Comparison of ENCODE assay signal across 1 cellular context in the genomic region with DNA sequence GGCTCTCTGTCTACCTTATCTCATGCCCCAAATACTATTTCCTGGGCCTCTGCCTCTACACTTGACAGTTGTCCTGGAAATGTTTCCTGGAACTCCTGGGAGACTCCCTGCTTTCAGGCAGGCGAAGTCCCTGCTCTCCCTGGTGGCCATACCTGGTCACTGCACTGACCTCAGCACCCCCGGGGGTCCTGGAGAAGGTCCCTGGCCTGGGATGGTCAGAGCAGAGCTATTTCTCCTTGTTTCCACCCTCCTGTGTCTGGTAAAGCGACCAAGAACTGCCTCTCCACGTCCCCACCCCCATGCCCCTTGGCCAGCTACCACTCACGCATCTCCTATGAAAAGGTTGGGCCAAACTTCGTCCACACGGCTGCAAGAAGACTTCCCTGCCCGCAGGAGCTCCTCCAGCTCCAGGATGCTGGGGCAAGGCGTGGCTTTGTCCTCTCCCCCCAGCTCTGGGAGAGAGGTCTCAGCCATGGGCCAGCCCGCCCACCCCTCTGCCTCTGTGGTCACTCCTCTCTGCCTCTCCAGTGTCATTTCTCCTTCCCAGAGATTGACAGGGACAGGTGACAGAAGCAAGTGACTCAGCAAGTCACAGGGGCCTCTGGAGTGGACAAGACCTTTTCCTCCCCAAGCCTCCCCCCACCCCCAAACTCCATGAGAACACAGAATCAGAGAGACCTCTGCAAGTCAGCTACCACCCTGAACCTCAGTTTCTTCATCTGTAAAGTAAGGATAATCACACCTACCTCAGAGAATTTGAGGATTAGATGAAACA.
TF ChIP-seq lines count a peak whose summit lies in the region.

No MANE protein-coding gene starts in this region.

TF ChIP-seq in HepG2, 621 proteins besides CTCF, POLR2A, EP300 and RAD21 (continued from another document and continues in another):
- TF ChIP-seq ZHX2 (IDR thresholded peaks at IDR 0.05; ENCODE audit: low read depth) (no peak), ZHX2 (CRISPR knock-in tag; IDR thresholded peaks at IDR 0.05; ENCODE audit: borderline replicate concordance) (no peak), ZNF296 (CRISPR knock-in tag; conservative IDR thresholded peaks at IDR 0.05) (no peak), SSRP1 (CRISPR knock-in tag; IDR thresholded peaks at IDR 0.05) (no peak), ATF4 (CRISPR knock-in tag; IDR thresholded peaks at IDR 0.05) (no peak), NCOA1 (CRISPR knock-in tag; IDR thresholded peaks at IDR 0.05) (no peak), ZNF740 (CRISPR knock-in tag; IDR thresholded peaks at IDR 0.05) (no peak), ZNF496 (CRISPR knock-in tag; IDR thresholded peaks at IDR 0.05; ENCODE audit: insufficient replicate concordance) (no peak), HNRNPL (IDR thresholded peaks at IDR 0.05; ENCODE audit: low read depth, low read length) (no peak), DMTF1 (CRISPR knock-in tag; IDR thresholded peaks at IDR 0.05) (no peak), HDAC1 (CRISPR knock-in tag; IDR thresholded peaks at IDR 0.05) (no peak), HOXD1 (CRISPR knock-in tag; IDR thresholded peaks at IDR 0.05) (0 out of 2 replicates have a peak, but pooled peaks have one; percentile 28), BRF2 (CRISPR knock-in tag; IDR thresholded peaks at IDR 0.05) (no peak), CREB3 (CRISPR knock-in tag; IDR thresholded peaks at IDR 0.05) (no peak), ZNF83 (CRISPR knock-in tag; IDR thresholded peaks at IDR 0.05; ENCODE audit: borderline replicate concordance) (no peak), CHCHD3 (CRISPR knock-in tag; IDR thresholded peaks at IDR 0.05) (no peak), TAF15 (IDR thresholded peaks at IDR 0.05; ENCODE audit: low read depth, low read length, poor library complexity, severe bottlenecking) (no peak), KDM6A (CRISPR knock-in tag; IDR thresholded peaks at IDR 0.05; ENCODE audit: low read depth) (no peak), SMARCE1 (IDR thresholded peaks at IDR 0.05; ENCODE audit: borderline replicate concordance) (no peak), PCBP1 (IDR thresholded peaks at IDR 0.05; ENCODE audit: borderline replicate concordance, low read depth, low read length) (no peak), ZGPAT (CRISPR knock-in tag; IDR thresholded peaks at IDR 0.05) (peak; percentile 41; the same call in 1 of the 2 replicates)
- TF ChIP-seq, protein P1, sequence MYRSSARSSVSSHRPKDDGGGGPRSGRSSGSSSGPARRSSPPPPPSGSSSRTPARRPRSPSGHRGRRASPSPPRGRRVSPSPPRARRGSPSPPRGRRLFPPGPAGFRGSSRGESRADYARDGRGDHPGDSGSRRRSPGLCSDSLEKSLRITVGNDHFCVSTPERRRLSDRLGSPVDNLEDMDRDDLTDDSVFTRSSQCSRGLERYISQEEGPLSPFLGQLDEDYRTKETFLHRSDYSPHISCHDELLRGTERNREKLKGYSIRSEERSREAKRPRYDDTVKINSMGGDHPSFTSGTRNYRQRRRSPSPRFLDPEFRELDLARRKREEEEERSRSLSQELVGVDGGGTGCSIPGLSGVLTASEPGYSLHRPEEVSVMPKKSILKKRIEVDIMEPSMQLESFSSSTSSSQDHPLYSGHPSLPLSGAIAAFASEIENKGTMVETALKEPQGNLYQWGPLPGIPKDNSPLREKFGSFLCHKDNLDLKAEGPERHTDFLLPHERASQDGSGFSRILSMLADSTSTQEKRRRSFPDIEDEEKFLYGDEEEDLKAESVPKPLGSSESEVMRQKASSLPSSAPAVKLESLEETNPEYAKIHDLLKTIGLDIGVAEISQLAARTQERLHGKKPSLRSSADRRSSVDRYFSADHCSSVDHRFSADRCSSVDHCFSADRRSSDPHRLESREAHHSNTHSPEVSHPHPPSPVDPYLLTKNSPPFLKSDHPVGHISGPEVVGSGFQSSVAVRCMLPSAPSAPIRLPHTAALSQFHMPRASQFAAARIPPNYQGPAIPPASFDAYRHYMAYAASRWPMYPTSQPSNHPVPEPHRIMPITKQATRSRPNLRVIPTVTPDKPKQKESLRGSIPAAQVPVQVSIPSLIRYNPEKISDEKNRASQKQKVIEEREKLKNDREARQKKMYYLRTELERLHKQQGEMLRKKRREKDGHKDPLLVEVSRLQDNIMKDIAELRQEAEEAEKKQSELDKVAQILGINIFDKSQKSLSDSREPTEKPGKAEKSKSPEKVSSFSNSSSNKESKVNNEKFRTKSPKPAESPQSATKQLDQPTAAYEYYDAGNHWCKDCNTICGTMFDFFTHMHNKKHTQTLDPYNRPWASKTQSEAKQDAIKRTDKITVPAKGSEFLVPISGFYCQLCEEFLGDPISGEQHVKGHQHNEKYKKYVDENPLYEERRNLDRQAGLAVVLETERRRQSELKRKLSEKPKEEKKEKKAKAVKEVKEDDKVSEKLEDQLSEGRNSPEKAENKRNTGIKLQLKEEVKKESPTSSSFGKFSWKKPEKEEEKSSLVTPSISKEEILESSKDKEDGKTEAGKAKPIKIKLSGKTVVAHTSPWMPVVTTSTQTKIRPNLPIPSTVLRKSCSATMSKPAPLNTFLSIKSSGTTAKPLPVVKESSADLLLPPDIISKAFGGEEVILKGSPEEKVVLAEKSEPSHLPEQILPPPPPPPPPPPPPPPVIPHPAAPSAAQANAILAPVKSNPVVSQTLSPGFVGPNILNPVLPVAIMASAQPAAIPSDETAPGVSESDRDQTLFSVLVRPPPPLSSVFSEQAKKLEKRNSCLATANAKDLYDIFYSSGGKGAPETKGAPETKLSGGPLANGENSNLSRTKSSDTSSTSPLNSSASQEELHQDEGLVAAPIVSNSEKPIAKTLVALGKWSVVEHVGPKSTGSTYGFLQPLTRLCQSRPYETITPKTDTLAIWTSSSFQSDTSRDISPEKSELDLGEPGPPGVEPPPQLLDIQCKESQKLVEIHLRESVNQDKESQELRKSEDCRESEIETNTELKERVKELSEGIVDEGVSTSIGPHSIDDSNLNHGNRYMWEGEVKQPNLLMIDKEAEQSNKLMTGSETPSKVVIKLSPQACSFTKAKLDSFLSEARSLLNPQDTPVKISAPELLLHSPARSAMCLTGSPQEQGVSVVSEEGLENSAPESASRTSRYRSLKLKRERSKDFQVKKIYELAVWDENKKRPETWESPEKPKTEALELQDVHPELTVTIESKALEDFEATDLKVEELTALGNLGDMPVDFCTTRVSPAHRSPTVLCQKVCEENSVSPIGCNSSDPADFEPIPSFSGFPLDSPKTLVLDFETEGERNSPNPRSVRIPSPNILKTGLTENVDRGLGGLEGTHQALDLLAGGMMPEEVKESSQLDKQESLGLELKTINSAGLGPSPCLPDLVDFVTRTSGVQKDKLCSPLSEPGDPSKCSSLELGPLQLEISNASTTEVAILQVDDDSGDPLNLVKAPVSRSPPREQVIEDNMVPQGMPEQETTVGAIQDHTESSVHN (CRISPR knock-in tag; IDR thresholded peaks at IDR 0.05): no peak
- TF ChIP-seq, protein P2, sequence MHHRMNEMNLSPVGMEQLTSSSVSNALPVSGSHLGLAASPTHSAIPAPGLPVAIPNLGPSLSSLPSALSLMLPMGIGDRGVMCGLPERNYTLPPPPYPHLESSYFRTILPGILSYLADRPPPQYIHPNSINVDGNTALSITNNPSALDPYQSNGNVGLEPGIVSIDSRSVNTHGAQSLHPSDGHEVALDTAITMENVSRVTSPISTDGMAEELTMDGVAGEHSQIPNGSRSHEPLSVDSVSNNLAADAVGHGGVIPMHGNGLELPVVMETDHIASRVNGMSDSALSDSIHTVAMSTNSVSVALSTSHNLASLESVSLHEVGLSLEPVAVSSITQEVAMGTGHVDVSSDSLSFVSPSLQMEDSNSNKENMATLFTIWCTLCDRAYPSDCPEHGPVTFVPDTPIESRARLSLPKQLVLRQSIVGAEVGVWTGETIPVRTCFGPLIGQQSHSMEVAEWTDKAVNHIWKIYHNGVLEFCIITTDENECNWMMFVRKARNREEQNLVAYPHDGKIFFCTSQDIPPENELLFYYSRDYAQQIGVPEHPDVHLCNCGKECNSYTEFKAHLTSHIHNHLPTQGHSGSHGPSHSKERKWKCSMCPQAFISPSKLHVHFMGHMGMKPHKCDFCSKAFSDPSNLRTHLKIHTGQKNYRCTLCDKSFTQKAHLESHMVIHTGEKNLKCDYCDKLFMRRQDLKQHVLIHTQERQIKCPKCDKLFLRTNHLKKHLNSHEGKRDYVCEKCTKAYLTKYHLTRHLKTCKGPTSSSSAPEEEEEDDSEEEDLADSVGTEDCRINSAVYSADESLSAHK (CRISPR knock-in tag; IDR thresholded peaks at IDR 0.05; ENCODE audit: borderline replicate concordance): no peak
